ENCODE assay signal across 21 cellular contexts in the genomic region with DNA sequence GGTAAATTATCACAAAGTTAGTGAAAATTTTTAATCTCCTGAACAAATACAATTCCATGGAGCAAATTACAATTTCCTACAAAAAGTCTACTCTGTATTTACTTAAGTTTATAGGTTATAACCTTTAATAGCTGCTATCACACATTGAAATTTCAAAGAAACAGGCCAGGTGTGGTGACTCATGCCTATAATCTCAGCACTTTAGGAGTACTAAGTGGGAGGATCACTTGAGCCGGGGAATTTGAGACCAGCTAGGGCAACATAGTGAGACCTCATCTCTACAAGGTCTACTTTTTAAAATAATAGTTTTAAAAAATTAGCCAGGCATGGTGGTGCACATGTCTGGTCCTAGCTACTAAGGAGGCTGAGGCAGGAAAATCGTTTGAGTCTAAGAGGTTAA. TPM values are rescaled to one million over a fixed set of nuclear protein-coding genes. Genes with fewer than 3 reads are reported as not detected.
A peak's percentile ranks its signal among the peaks of the same experiment; 100 is the strongest.
DNase-seq lines count a peak whose midpoint lies in the region; ATAC-seq, FAIRE-seq and TF ChIP-seq lines count a peak whose summit lies in the region.
"Had no signal": no experiment of that assay in that cellular context is flagged by ENCODE, and none has a peak within 500 bp of the region (broad histone marks: within the 10 kb centered on the region; RNA-seq: fewer than 3 reads in every experiment).

No MANE protein-coding gene starts in this region.

- peaks cover 20% of the 10 kb centered on the region for H3K27me3 Mint-ChIP-seq in Calu3 (ENCODE audit: unreplicated experiment)
- peaks cover 0 to 3% (median 0%) of the 10 kb centered on the region in 5 donors for H3K27me3 Mint-ChIP-seq in naive thymus-derived CD4-positive, alpha-beta T cell
- H3K27me3 Mint-ChIP-seq in activated CD8-positive, alpha-beta T cell treated with anti-CD3 and anti-CD28 coated beads for 36 hours, result no peaks in the 10 kb centered on the region
- H3K27me3 Mint-ChIP-seq: T-cell had no signal

- no peak overlapping the region for H3K4me3 ChIP-seq in K562
- H3K4me3 ChIP-seq in tibial artery, result no peak overlapping the region
- no peak overlapping the region for H3K4me3 ChIP-seq in naive thymus-derived CD4-positive, alpha-beta T cell (ENCODE audit: low read length)

- no peak overlapping the region for H3K9ac ChIP-seq in K562 (ENCODE audit: insufficient read depth in 1 of 2, low read depth in 2 of 2, low read length in 2 of 2)

- no peaks in the 10 kb centered on the region; a peak in 1 of 5 replicates for H3K4me1 ChIP-seq in K562 (replicated peaks in 1 of 2; ENCODE audit: control insufficient read depth in 2 of 2, insufficient read depth in 2 of 2, low read length in 2 of 2)
- no peaks in the 10 kb centered on the region for H3K4me1 ChIP-seq in tibial artery
- no peaks in the 10 kb centered on the region for H3K4me1 ChIP-seq in naive thymus-derived CD4-positive, alpha-beta T cell (ENCODE audit: control insufficient read depth in 2 of 2, insufficient read depth in 2 of 2, low read length in 2 of 2)

- DNase-seq in Calu3 (peak; percentile 13), HT-29 (ENCODE audit: low spot score) (peak; percentile 49), K562 (ENCODE audit: extremely low read depth in 1 of 4, low spot score in 3 of 4) (no peak), left kidney (ENCODE audit: low read depth, low spot score) (peak; percentile 3), tibial artery (no peak), HTR-8/SVneo (ENCODE audit: insufficient read length, low spot score) (no peak)
- DNase-seq in naive thymus-derived CD4-positive, alpha-beta T cell, result no peak
- no peak for DNase-seq in activated CD8-positive, alpha-beta T cell treated with anti-CD3 and anti-CD28 coated beads for 36 hours
- DNase-seq: CD4-positive, CD25-positive, alpha-beta regulatory T cell; DMS79; NCI-H1092 treated with DMSO at 0.1 percent for 48 hours; NCI-H1436 treated with DMSO at 0.1 percent for 48 hours; NCI-H1930; NCI-H2171; NCI-H526 treated with DMSO at 0.1 percent for 48 hours; NK-92 treated with Interleukin-12 subunit alpha and Interleukin-12 subunit beta, amount 100 ng/mL, for 24 hours; T-cell had no signal

- H3K9me1 ChIP-seq in K562 (ENCODE audit: control insufficient read depth, insufficient read depth, low read length), result no peaks in the 10 kb centered on the region

- H3K27ac ChIP-seq in K562 (ENCODE audit: extremely low read depth, low read depth, low read length), result no peak overlapping the region
- H3K27ac ChIP-seq in tibial artery, result no peak overlapping the region
- H3K27ac ChIP-seq in naive thymus-derived CD4-positive, alpha-beta T cell (ENCODE audit: low read depth, low read length), result no peak overlapping the region

- BruUV-seq in Calu3 (replicated peaks; lab: Mats Ljungman, UMichigan) (no TSS peak), K562 (replicated peaks; lab: Mats Ljungman, UMichigan) (no TSS peak)

- CTCF ChIA-PET in Calu3 (lab: Charles Lee), result interaction anchor here (0.6 kb wide), 1 partner anchor 16 kb away, joined by 6 read pairs; no protein-coding TSS in a partner anchor
- CTCF ChIA-PET in K562 (lab: Yijun Ruan, JAX; ENCODE audit: low intra/inter-chr PET ratio), result no interaction called here
- CTCF ChIA-PET in naive thymus-derived CD4-positive, alpha-beta T cell (lab: Charles Lee), result interaction anchor here (4.0 kb wide), 1 partner anchor 244 kb away, joined by 24 read pairs; no protein-coding TSS in a partner anchor
- CTCF ChIA-PET in activated CD8-positive, alpha-beta T cell treated with anti-CD3 and anti-CD28 coated beads for 36 hours (lab: Charles Lee), result interaction anchor here (1.5 to 2.7 kb wide), 2 partner anchors 16 to 244 kb away, joined by 4 to 11 read pairs; no protein-coding TSS in a partner anchor

- H4K20me1 ChIP-seq in K562 (replicated peaks; ENCODE audit: control insufficient read depth, insufficient read depth, low read length), result no peaks in the 10 kb centered on the region

- no peaks in the 10 kb centered on the region for H3K9me3 ChIP-seq in K562 (replicated peaks; ENCODE audit: control insufficient read depth, insufficient read depth, low read depth, low read length)
- no peaks in the 10 kb centered on the region for H3K9me3 ChIP-seq in tibial artery
- H3K9me3 ChIP-seq in naive thymus-derived CD4-positive, alpha-beta T cell (ENCODE audit: control insufficient read depth in 2 of 3, low read length in 3 of 3), result no peaks in the 10 kb centered on the region

- POLR2A ChIA-PET in K562 (lab: Yijun Ruan, JAX), result no interaction called here
- POLR2A ChIA-PET in naive thymus-derived CD4-positive, alpha-beta T cell (lab: Charles Lee), result no interaction called here
- POLR2A ChIA-PET in activated CD8-positive, alpha-beta T cell treated with anti-CD3 and anti-CD28 coated beads for 36 hours (lab: Charles Lee), result no interaction called here

- H3K36me3 Mint-ChIP-seq in Calu3 (ENCODE audit: insufficient read depth, unreplicated experiment), result no peaks in the 10 kb centered on the region
- peaks cover 0 to 2% (median 0%) of the 10 kb centered on the region in 5 donors for H3K36me3 Mint-ChIP-seq in naive thymus-derived CD4-positive, alpha-beta T cell
- peaks cover 1% of the 10 kb centered on the region for H3K36me3 Mint-ChIP-seq in activated CD8-positive, alpha-beta T cell treated with anti-CD3 and anti-CD28 coated beads for 36 hours (ENCODE audit: low read depth)
- H3K36me3 Mint-ChIP-seq: CD4-positive, CD25-positive, alpha-beta regulatory T cell; T-cell had no signal

- no peak overlapping the region for H3K27ac Mint-ChIP-seq in Calu3 (ENCODE audit: unreplicated experiment)
- H3K27ac Mint-ChIP-seq in naive thymus-derived CD4-positive, alpha-beta T cell, result no peak overlapping the region
- no peak overlapping the region for H3K27ac Mint-ChIP-seq in activated CD8-positive, alpha-beta T cell treated with anti-CD3 and anti-CD28 coated beads for 36 hours
- H3K27ac Mint-ChIP-seq: CD4-positive, CD25-positive, alpha-beta regulatory T cell; T-cell had no signal

- H3K4me2 ChIP-seq in K562 (ENCODE audit: insufficient read depth, low read length), result no peak overlapping the region

- no peak overlapping the region for H2AFZ ChIP-seq in K562 (ENCODE audit: low read depth, low read length)

- no peak for TF ChIP-seq RAD21 in K562 (CRISPR knock-in tag; conservative IDR thresholded peaks at IDR 0.05 in 1 of 2, IDR thresholded peaks at IDR 0.05 in 1 of 2)

- ATAC-seq in K562, result no peak
- no peak for ATAC-seq in naive thymus-derived CD4-positive, alpha-beta T cell
- ATAC-seq in activated CD8-positive, alpha-beta T cell treated with anti-CD3 and anti-CD28 coated beads for 36 hours, result no peak
- ATAC-seq: Panc1, SK-N-SH treated with all-trans-retinoic acid at 6 μM for 48 hours, T-cell had no signal

- FAIRE-seq in K562 (lab: Jason Lieb, UNC), result no peak
- FAIRE-seq in HTR-8/SVneo (lab: Jason Lieb, UNC), result no peak
- FAIRE-seq: GM19239, H54 had no signal

- H3K4me1 Mint-ChIP-seq in Calu3 (ENCODE audit: low read depth, unreplicated experiment), result no peaks in the 10 kb centered on the region
- peaks cover 0 to 3% (median 2%) of the 10 kb centered on the region in 7 donors for H3K4me1 Mint-ChIP-seq in naive thymus-derived CD4-positive, alpha-beta T cell
- peaks cover 10% of the 10 kb centered on the region for H3K4me1 Mint-ChIP-seq in activated CD8-positive, alpha-beta T cell treated with anti-CD3 and anti-CD28 coated beads for 36 hours (ENCODE audit: low read depth)

- no peak for TF ChIP-seq EP300 in K562 (IDR thresholded peaks at IDR 0.05; ENCODE audit: low read length)

- TF ChIP-seq POLR2A in K562 (conservative IDR thresholded peaks at IDR 0.05), result no peak

- H3K36me3 ChIP-seq in K562 (ENCODE audit: control insufficient read depth, insufficient read depth, low read length) (no peaks in the 10 kb centered on the region), tibial artery (no peaks in the 10 kb centered on the region)
- H3K36me3 ChIP-seq in naive thymus-derived CD4-positive, alpha-beta T cell (ENCODE audit: control insufficient read depth in 2 of 3, insufficient read depth in 3 of 3, low read length in 3 of 3), result no peaks in the 10 kb centered on the region

- in situ Hi-C loops in K562 (cut with MboI), result no loop called here

- H3K79me2 ChIP-seq in K562 (ENCODE audit: control insufficient read depth, insufficient read depth, low read length), result no peaks in the 10 kb centered on the region

- TF ChIP-seq CTCF in Calu3 (IDR thresholded peaks at IDR 0.05; ENCODE audit: unreplicated experiment), result no peak
- no peak for TF ChIP-seq CTCF in K562 (IDR thresholded peaks at IDR 0.05 in 2 of 3, conservative IDR thresholded peaks at IDR 0.05 in 1 of 3; ENCODE audit: insufficient read depth in 2 of 3, low read depth in 1 of 3, low read length in 3 of 3)
- TF ChIP-seq CTCF in tibial artery (IDR thresholded peaks at IDR 0.05), result no peak
- no peak for TF ChIP-seq CTCF in activated CD8-positive, alpha-beta T cell treated with anti-CD3 and anti-CD28 coated beads for 36 hours (IDR thresholded peaks at IDR 0.05)

- intact Hi-C loops in Calu3 (cut with micrococcal nuclease; ENCODE audit: unreplicated experiment) (loop anchor here (5.0 to 10.0 kb wide), 4 partner anchors 268 to 1002 kb away; no protein-coding TSS in a partner anchor), K562 (cut with micrococcal nuclease) (loop anchor here (5.0 to 10.0 kb wide), 6 partner anchors 102 to 1452 kb away; no protein-coding TSS in a partner anchor), tibial artery (cut with DNase I; ENCODE audit: low total_unique reads) (no loop called here)
- intact Hi-C loops in naive thymus-derived CD4-positive, alpha-beta T cell (cut with micrococcal nuclease), result loop anchor here in 1 of 2 donors (5.0 kb wide), 1 partner anchor 1007 kb away; no protein-coding TSS in a partner anchor
- intact Hi-C loops in activated CD8-positive, alpha-beta T cell treated with anti-CD3 and anti-CD28 coated beads for 36 hours (cut with micrococcal nuclease), result no loop called here

- no peaks in the 10 kb centered on the region for H3K9me3 Mint-ChIP-seq in Calu3 (ENCODE audit: low read depth, unreplicated experiment)
- H3K9me3 Mint-ChIP-seq in naive thymus-derived CD4-positive, alpha-beta T cell, result peaks cover 0 to 11% (median 0%) of the 10 kb centered on the region in 11 donors
- H3K9me3 Mint-ChIP-seq in activated CD8-positive, alpha-beta T cell treated with anti-CD3 and anti-CD28 coated beads for 36 hours, result peaks cover 4% of the 10 kb centered on the region
- H3K9me3 Mint-ChIP-seq: T-cell had no signal

- 0% methylated on average over 2 of the region's 2 CpGs for WGBS in K562 (ENCODE audit: insufficient coverage, low coverage, missing lambda C conversion rate)

- no peak overlapping the region for H3K4me3 Mint-ChIP-seq in Calu3 (ENCODE audit: low read depth, unreplicated experiment)
- H3K4me3 Mint-ChIP-seq in naive thymus-derived CD4-positive, alpha-beta T cell, result no peak overlapping the region
- no peak overlapping the region for H3K4me3 Mint-ChIP-seq in activated CD8-positive, alpha-beta T cell treated with anti-CD3 and anti-CD28 coated beads for 36 hours
- H3K4me3 Mint-ChIP-seq: CD4-positive, CD25-positive, alpha-beta regulatory T cell; T-cell had no signal

- no peaks in the 10 kb centered on the region for H3K27me3 ChIP-seq in K562 (ENCODE audit: control insufficient read depth in 2 of 2, insufficient read depth in 2 of 2, low read length in 2 of 2)
- H3K27me3 ChIP-seq in tibial artery, result no peaks in the 10 kb centered on the region
- H3K27me3 ChIP-seq in naive thymus-derived CD4-positive, alpha-beta T cell (ENCODE audit: control insufficient read depth in 2 of 2, insufficient read depth in 2 of 2, low read length in 2 of 2), result no peaks in the 10 kb centered on the region

RNA-seq across cellular contexts. Expression of a gene that starts 50.3 kb away (rescaled TPM):
- total RNA-seq in Calu3 (2022) (198 and 232 TPM in 2 replicates), K562 (2014; rRNA removed) (377 and 382 TPM in 2 replicates), K562 (2014; rRNA removed; fragmentation: Illumina TruSeq; extraction: Trizol) (401 and 433 TPM in 2 replicates), K562 (2015; rRNA removed; fragmentation: Illumina TruSeq; extraction: Trizol) (460 and 500 TPM in 2 replicates), K562 (2021) (296 and 326 TPM in 2 replicates)
- 132 and 136 TPM in 2 replicates for total RNA-seq in HT-29 (2014; rRNA removed; shearing (Covaris generic))
- 107 and 146 TPM in 2 replicates for total RNA-seq in K562 (2011; cell fraction: chromatin; rRNA removed; ENCODE audit: low replicate concordance)
- total RNA-seq in K562 (2011; cell fraction: nucleolus; rRNA removed), result 142 and 143 TPM in 2 replicates
- total RNA-seq in K562 (2011; cell fraction: nucleoplasm; rRNA removed), result 174 and 224 TPM in 2 replicates
- polyA plus RNA-seq in K562 (2011; rRNA removed) (922 and 1,017 TPM in 2 replicates), K562 (2014; fragmentation: Illumina TruSeq; extraction: Trizol) (284 and 302 TPM in 2 replicates), K562 (2014; fragmentation: Nextera tagmentation; extraction: Ambion mirVana) (1,000 to 10,000 TPM; 1,005 to 1,027 TPM), K562 (2014; rRNA removed) (596 and 707 TPM in 2 replicates)
- 360 and 636 TPM in 2 replicates for polyA plus RNA-seq in K562 (2011; cell fraction: cytosol; rRNA removed)
- 333 and 486 TPM in 2 replicates for polyA plus RNA-seq in K562 (2011; cell fraction: nucleus; rRNA removed)
- polyA plus RNA-seq in K562 (2012), result 503 and 613 TPM in 2 replicates
- 291 and 318 TPM in 2 replicates for polyA minus RNA-seq in K562 (2011; rRNA and poly(A)+ RNA removed)
- 107 and 120 TPM in 2 replicates for polyA minus RNA-seq in K562 (2011; cell fraction: cytosol; rRNA and poly(A)+ RNA removed)
- polyA minus RNA-seq in K562 (2011; cell fraction: nucleus; rRNA and poly(A)+ RNA removed), result 79.7 and 139 TPM in 2 replicates
- 100 to 1,000 TPM; 172 to 319 (median 233) TPM for total RNA-seq in naive thymus-derived CD4-positive, alpha-beta T cell
- 100 to 1,000 TPM; 336 to 376 TPM for polyA plus RNA-seq in naive thymus-derived CD4-positive, alpha-beta T cell
- total RNA-seq in activated CD8-positive, alpha-beta T cell treated with anti-CD3 and anti-CD28 coated beads for 36 hours, result 100 to 1,000 TPM; 317 to 322 TPM

RNA-seq across cellular contexts. Expression of a gene that starts 56.0 kb away (rescaled TPM):
- total RNA-seq in Calu3 (2022), result 12.6 and 14.6 TPM in 2 replicates
- total RNA-seq in HT-29 (2014; rRNA removed; shearing (Covaris generic)), result 1.9 and 3.0 TPM in 2 replicates
- total RNA-seq in K562 (2011; cell fraction: chromatin; rRNA removed; ENCODE audit: low replicate concordance), result 3.4 and 15.9 TPM in 2 replicates
- 2.3 and 5.9 TPM in 2 replicates for total RNA-seq in K562 (2011; cell fraction: nucleolus; rRNA removed)
- total RNA-seq in K562 (2011; cell fraction: nucleoplasm; rRNA removed), result 7.1 and 17.6 TPM in 2 replicates
- 16.2 and 22.9 TPM in 2 replicates for total RNA-seq in K562 (2014; rRNA removed)
- total RNA-seq in K562 (2014; rRNA removed; fragmentation: Illumina TruSeq; extraction: Trizol), result 39.4 and 43.5 TPM in 2 replicates
- total RNA-seq in K562 (2015; rRNA removed; fragmentation: Illumina TruSeq; extraction: Trizol), result 28.1 and 33.3 TPM in 2 replicates
- total RNA-seq in K562 (2021), result 27.1 and 32.7 TPM in 2 replicates
- polyA plus RNA-seq in K562 (2011; rRNA removed), result 18.4 and 24.1 TPM in 2 replicates
- 3.9 and 8.6 TPM in 2 replicates for polyA plus RNA-seq in K562 (2011; cell fraction: cytosol; rRNA removed)
- 3.9 and 4.9 TPM in 2 replicates for polyA plus RNA-seq in K562 (2011; cell fraction: nucleus; rRNA removed)
- 16.2 and 18.8 TPM in 2 replicates for polyA plus RNA-seq in K562 (2012)
- 33.4 and 37.2 TPM in 2 replicates for polyA plus RNA-seq in K562 (2014; fragmentation: Illumina TruSeq; extraction: Trizol)
- 10 to 100 TPM; 53.6 to 70.1 TPM for polyA plus RNA-seq in K562 (2014; fragmentation: Nextera tagmentation; extraction: Ambion mirVana)
- polyA plus RNA-seq in K562 (2014; rRNA removed), result 24.4 and 28.3 TPM in 2 replicates
- 11.9 and 12.4 TPM in 2 replicates for polyA minus RNA-seq in K562 (2011; rRNA and poly(A)+ RNA removed)
- polyA minus RNA-seq in K562 (2011; cell fraction: cytosol; rRNA and poly(A)+ RNA removed), result 14.7 and 19.9 TPM in 2 replicates
- polyA minus RNA-seq in K562 (2011; cell fraction: nucleus; rRNA and poly(A)+ RNA removed), result 2.0 and 4.0 TPM in 2 replicates
- 10 to 100 TPM in 4 of 5 experiments, 1 to 10 TPM in 1; 8.2 to 18.8 (median 16.3) TPM for total RNA-seq in naive thymus-derived CD4-positive, alpha-beta T cell
- 10 to 100 TPM in 1 of 2 donors, 1 to 10 TPM in 1; 3.6 to 11.8 TPM for polyA plus RNA-seq in naive thymus-derived CD4-positive, alpha-beta T cell
- total RNA-seq in activated CD8-positive, alpha-beta T cell treated with anti-CD3 and anti-CD28 coated beads for 36 hours, result 10 to 100 TPM; 23.2 to 24.0 TPM

Comparison
In these comparisons a context has a peak if more than half of its experiments do, and no peak if none do; other contexts are left out.
1. DNase-seq: peak in Calu3 (single experiment), HT-29 (single experiment) and left kidney (single experiment); none in K562 (0 of 4), tibial artery (0 of 2), naive thymus-derived CD4-positive, alpha-beta T cell (0 of 9), HTR-8/SVneo (single experiment) and activated CD8-positive, alpha-beta T cell treated with anti-CD3 and anti-CD28 coated beads for 36 hours (single experiment).
2. intact Hi-C loops: an anchor here in Calu3 (5.0 to 10.0 kb wide) and K562 (5.0 to 10.0 kb wide); none called in tibial artery and activated CD8-positive, alpha-beta T cell treated with anti-CD3 and anti-CD28 coated beads for 36 hours.